ENCODE assay signal across 12 cellular contexts in the genomic region with DNA sequence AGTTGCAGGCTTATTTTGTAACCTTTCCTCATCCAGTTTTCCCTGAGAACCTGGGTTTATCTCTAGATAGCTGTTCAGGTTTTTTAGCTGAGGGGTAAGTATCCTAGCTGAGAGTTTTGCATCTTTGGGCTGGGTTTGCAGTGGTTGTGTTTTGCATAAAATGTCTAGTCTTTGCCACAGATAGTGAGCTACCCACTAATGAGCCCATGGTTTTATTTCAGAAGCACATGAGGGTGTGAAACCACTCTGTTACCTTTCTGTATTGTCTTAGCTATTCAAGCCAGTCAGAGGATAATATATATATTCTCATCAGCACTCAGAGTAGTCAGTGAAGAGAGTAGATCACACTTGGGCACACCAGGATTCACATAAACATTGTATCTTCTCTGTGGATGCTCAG. TPM values are rescaled to one million over a fixed set of nuclear protein-coding genes. Genes with fewer than 3 reads are reported as not detected.
DNase-seq lines count a peak whose midpoint lies in the region; ATAC-seq and TF ChIP-seq lines count a peak whose summit lies in the region.
"Had no signal": no experiment of that assay in that cellular context is flagged by ENCODE, and none has a peak within 500 bp of the region (broad histone marks: within the 10 kb centered on the region; RNA-seq: fewer than 3 reads in every experiment).

No MANE protein-coding gene starts in this region.

- H3K27me3 ChIP-seq in WERI-Rb-1 (ENCODE audit: insufficient read depth, low read depth, severe bottlenecking) (no peaks in the 10 kb centered on the region), Karpas-422 (ENCODE audit: low read length) (no peaks in the 10 kb centered on the region)

- H3K9ac ChIP-seq in Karpas-422 (ENCODE audit: low read length): no peak overlapping the region

- no peaks in the 10 kb centered on the region for H4K20me1 ChIP-seq in Karpas-422 (ENCODE audit: insufficient read depth, low read depth, low read length)

- no peak overlapping the region for H3K27ac ChIP-seq in WERI-Rb-1
- H3K27ac ChIP-seq in Karpas-422 (ENCODE audit: low read length): no peak overlapping the region
- H3K27ac ChIP-seq: lower lobe of right lung, skin epidermis had no signal

- H3K4me2 ChIP-seq in Karpas-422 (ENCODE audit: low read depth, low read length, poor library complexity, severe bottlenecking): no peak overlapping the region

- DNase-seq in GM12865 (ENCODE audit: low read depth): peak; percentile 67
- no peak for DNase-seq in WERI-Rb-1
- DNase-seq in Karpas-422: no peak
- no peak for DNase-seq in stimulated activated CD4-positive, alpha-beta T cell treated with anti-CD3 and anti-CD28 coated beads, Interleukin-2, amount 100 ng/mL, for 48 hours
- DNase-seq: activated CD8-positive, alpha-beta memory T cell treated with anti-CD3 and anti-CD28 coated beads for 24 hours; lower lobe of right lung had no signal

- TF ChIP-seq CTCF in GM12865 (IDR thresholded peaks at IDR 0.05; ENCODE audit: insufficient read depth, low read depth, low read length, missing control alignments) (no peak), WERI-Rb-1 (IDR thresholded peaks at IDR 0.05; ENCODE audit: low read depth, low read length) (no peak)

- H3K9me2 ChIP-seq in Karpas-422 (replicated peaks; ENCODE audit: insufficient read depth, low read length): no peaks in the 10 kb centered on the region

- H3K4me3 ChIP-seq in GM12865 (ENCODE audit: low read depth, low read length) (no peak overlapping the region), WERI-Rb-1 (ENCODE audit: low read depth, low read length) (no peak overlapping the region), Karpas-422 (ENCODE audit: low read length) (no peak overlapping the region)
- H3K4me3 ChIP-seq: lower lobe of right lung, skin epidermis had no signal

- H3K4me1 ChIP-seq in Karpas-422 (ENCODE audit: low read length): peaks cover 11% of the 10 kb centered on the region

- H3K9me3 ChIP-seq in WERI-Rb-1 (ENCODE audit: severe bottlenecking) (peaks cover 2% of the 10 kb centered on the region), Karpas-422 (ENCODE audit: low read length) (no peaks in the 10 kb centered on the region)

- ATAC-seq in GM19035 (IDR thresholded peaks at IDR 0.05; ENCODE audit: unreplicated experiment) (peak; percentile 85), GM21825 (IDR thresholded peaks at IDR 0.05; ENCODE audit: unreplicated experiment) (peak; percentile 73), HG03280 (IDR thresholded peaks at IDR 0.05; ENCODE audit: unreplicated experiment) (peak; percentile 82), GM21529 (IDR thresholded peaks at IDR 0.05; ENCODE audit: unreplicated experiment) (no peak)

- no peak overlapping the region for H2AFZ ChIP-seq in Karpas-422 (ENCODE audit: low read length)

- no peaks in the 10 kb centered on the region for H3K79me2 ChIP-seq in Karpas-422 (ENCODE audit: low read length)

- H3K36me3 ChIP-seq in WERI-Rb-1: no peaks in the 10 kb centered on the region
- H3K36me3 ChIP-seq in Karpas-422 (ENCODE audit: insufficient read depth, low read length): no peaks in the 10 kb centered on the region

RNA-seq across cellular contexts. Expression of a gene that starts 24.6 kb away (rescaled TPM):
- not detected in 2 replicates for total RNA-seq in Karpas-422 (2014; rRNA removed; shearing (Covaris generic); ENCODE audit: low replicate concordance)
- total RNA-seq: epithelial cell of proximal tubule had no signal

RNA-seq across cellular contexts. Expression of a gene that starts 52.7 kb away (rescaled TPM):
- total RNA-seq in Karpas-422 (2014; rRNA removed; shearing (Covaris generic); ENCODE audit: low replicate concordance): 138 and 162 TPM in 2 replicates
